Comparison of ENCODE assay signal across 8 cellular contexts in the genomic region with DNA sequence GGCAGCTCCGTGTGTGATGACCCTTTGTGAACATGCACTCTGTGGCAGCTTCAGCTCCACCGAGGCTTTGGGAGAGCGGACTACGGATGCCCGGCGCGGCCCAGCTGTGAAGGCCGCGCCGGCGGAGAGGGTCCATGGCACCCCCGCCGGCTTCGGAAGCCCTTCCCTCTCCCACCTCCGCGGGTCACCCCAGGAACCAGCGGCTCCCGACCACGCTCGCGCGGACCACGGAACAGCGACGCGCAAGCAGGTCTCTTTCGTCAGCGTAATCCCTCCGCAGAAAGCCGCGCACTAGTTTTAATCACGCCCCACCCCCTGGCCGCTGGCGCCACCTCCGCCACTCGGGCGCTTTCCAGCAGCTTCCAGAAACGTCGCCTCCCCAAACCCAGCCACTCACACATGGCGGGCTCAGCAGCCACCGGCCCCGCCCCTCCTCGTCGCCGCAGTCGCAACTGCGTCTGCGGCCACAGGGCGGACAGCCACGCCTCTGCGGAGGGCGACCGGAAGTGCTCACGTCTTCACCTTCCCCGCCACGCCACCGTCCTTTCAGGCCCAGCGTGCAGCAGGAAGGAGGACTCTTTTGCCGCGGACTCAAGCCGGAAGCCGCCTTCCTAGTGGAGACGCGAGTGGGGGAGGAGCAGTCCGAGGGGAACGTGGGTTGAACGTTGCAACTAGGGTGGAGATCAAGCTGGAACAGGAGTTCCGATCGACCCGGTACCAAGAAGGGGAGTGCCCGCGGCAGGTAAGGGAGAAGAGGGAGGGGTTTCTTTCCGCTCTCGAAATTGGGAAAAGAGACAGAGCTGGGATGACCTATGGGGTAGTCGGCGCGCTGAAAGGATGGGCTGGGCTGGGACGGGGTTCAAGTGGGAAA. TPM values are rescaled to one million over a fixed set of nuclear protein-coding genes. Genes with fewer than 3 reads are reported as not detected.
DNase-seq lines count a peak whose midpoint lies in the region; ATAC-seq and TF ChIP-seq lines count a peak whose summit lies in the region.

A gene (plus strand): TSS at position 606 of the 871 bp plus-strand sequence. CDS start 3,221 bp downstream, outside the sequence.

- peak within 1 kb of the TSS; percentile 67 for H2AFZ ChIP-seq in smooth muscle cell (ENCODE audit: low read depth)

- H3K36me3 ChIP-seq in smooth muscle cell (ENCODE audit: low read depth), result no peaks in the 10 kb centered on the region

- H3K4me1 ChIP-seq in smooth muscle cell (ENCODE audit: low read depth), result peaks cover 33% of the 10 kb centered on the region

- H3K79me2 ChIP-seq in smooth muscle cell (ENCODE audit: low read depth), result peaks cover 69% of the 10 kb centered on the region

- H3K27ac ChIP-seq in VCaP, result peak within 1 kb of the TSS; percentile 98
- peak within 1 kb of the TSS; percentile 100 for H3K27ac ChIP-seq in smooth muscle cell (ENCODE audit: low read depth)

- H3K27me3 ChIP-seq in smooth muscle cell (ENCODE audit: low read depth), result no peaks in the 10 kb centered on the region

- H3K4me3 ChIP-seq in cardiac fibroblast (replicated peaks in 1 of 2; ENCODE audit: low read depth in 2 of 2, low read length in 2 of 2) (peak within 1 kb of the TSS; percentile 92 to 94), smooth muscle cell (peak within 1 kb of the TSS; percentile 79)

- peaks cover 22% of the 10 kb centered on the region for H4K20me1 ChIP-seq in smooth muscle cell (ENCODE audit: low read depth)

- TF ChIP-seq CTCF in VCaP (conservative IDR thresholded peaks at IDR 0.05), result peak; percentile 25
- peak; percentile 22 for TF ChIP-seq CTCF in cardiac fibroblast (IDR thresholded peaks at IDR 0.05; ENCODE audit: low read depth, low read length)
- no peak for TF ChIP-seq CTCF in smooth muscle cell (IDR thresholded peaks at IDR 0.05; ENCODE audit: borderline replicate concordance, insufficient read depth, poor library complexity, severe bottlenecking)

- in situ Hi-C loops in ACHN (cut with HindIII; ENCODE audit: low pct_ligation_motif_present, low pct_unique_long_range_greater_than_20kb, low sequenced_read_pairs), result no loop called here

- ATAC-seq in GM18868 (IDR thresholded peaks at IDR 0.05; ENCODE audit: unreplicated experiment) (peak; percentile 88), HG03108 (IDR thresholded peaks at IDR 0.05; ENCODE audit: unreplicated experiment) (peak; percentile 84)

- WGBS in smooth muscle cell (ENCODE audit: low lambda C conversion rate), result under 1% methylated on average over 73 of the region's 78 CpGs

- no peaks in the 10 kb centered on the region for H3F3A ChIP-seq in smooth muscle cell (ENCODE audit: low read depth)

- peak within 1 kb of the TSS; percentile 92 for H3K4me2 ChIP-seq in smooth muscle cell

- peak; percentile 96 for DNase-seq in ACHN
- peak; percentile 87 for DNase-seq in NCI-H2196 (lab: John Stamatoyannopoulos, UW; ENCODE audit: unreplicated experiment)
- peak; percentile 99 to 100 for DNase-seq in cardiac fibroblast (ENCODE audit: low read depth in 2 of 2)
- peak; percentile 97 for DNase-seq in iPS-NIHi7 (ENCODE audit: extremely low spot score)
- peak; percentile 96 for DNase-seq in smooth muscle cell (lab: John Stamatoyannopoulos, UW; ENCODE audit: unreplicated experiment)

- no peaks in the 10 kb centered on the region for H3K9me3 ChIP-seq in smooth muscle cell (replicated peaks; ENCODE audit: low read depth)

- H3K9ac ChIP-seq in smooth muscle cell (ENCODE audit: low read depth), result peak within 1 kb of the TSS; percentile 98

RNA-seq across cellular contexts. Expression of the gene that starts here (rescaled TPM):
- total RNA-seq in smooth muscle cell, result 33.3 and 37.7 TPM in 2 replicates
- polyA plus RNA-seq in smooth muscle cell, result 11.6 and 12.3 TPM in 2 replicates

Comparison
In these comparisons a context has a peak if more than half of its experiments do, and no peak if none do; other contexts are left out.
1. Peak in every context shown above with its lines: DNase-seq, ATAC-seq, H3K4me3 ChIP-seq and H3K27ac ChIP-seq.